Comparison of ENCODE assay signal across 28 cellular contexts in genomic region chrX:47047989-47048388, GRCh38. TPM values are rescaled to one million over a fixed set of nuclear protein-coding genes. Genes with fewer than 3 reads are reported as not detected.
DNase-seq lines count a peak whose midpoint lies in the region; ATAC-seq, FAIRE-seq and TF ChIP-seq lines count a peak whose summit lies in the region.
"Had no signal": no experiment of that assay in that cellular context is flagged by ENCODE, and none has a peak within 500 bp of the region (broad histone marks: within the 10 kb centered on the region; RNA-seq: fewer than 3 reads in every experiment).

No MANE protein-coding gene starts in this region.

- TF ChIP-seq EP300 in sigmoid colon (IDR thresholded peaks at IDR 0.05) = no peak

- POLR2A ChIA-PET in endothelial cell of umbilical vein (lab: Charles Lee) = no interaction called here

- no TSS peak for BruUV-seq in endothelial cell of umbilical vein (replicated peaks; lab: Mats Ljungman, UMichigan)

- peak; percentile 74 for FAIRE-seq in endothelial cell of umbilical vein (lab: Jason Lieb, UNC)
- FAIRE-seq: endometrium, urothelium cell line had no signal

- H3K9ac ChIP-seq in endothelial cell of umbilical vein (replicated peaks; ENCODE audit: extremely low read depth, insufficient read depth, low read length) = no peak overlapping the region
- H3K9ac ChIP-seq: BLaER1 had no signal

- TF ChIP-seq CTCF in endothelial cell of umbilical vein (IDR thresholded peaks at IDR 0.05; ENCODE audit: extremely low read depth in 1 of 2, insufficient read depth in 1 of 2, low read depth in 1 of 2, low read length in 2 of 2) (no peak), sigmoid colon (IDR thresholded peaks at IDR 0.05) (no peak)

- H3K9me1 ChIP-seq in endothelial cell of umbilical vein (replicated peaks; ENCODE audit: control insufficient read depth, extremely low read depth, insufficient read depth, low read length) = no peaks in the 10 kb centered on the region

- ATAC-seq in left lobe of liver (peak; percentile 67), GM21360 (IDR thresholded peaks at IDR 0.05; ENCODE audit: unreplicated experiment) (no peak)
- ATAC-seq: HCT116; left lung; naive thymus-derived CD4-positive, alpha-beta T cell; Right ventricle myocardium inferior had no signal

- H3K4me1 ChIP-seq in endothelial cell of umbilical vein (ENCODE audit: control insufficient read depth, extremely low read depth, insufficient read depth, low read length) = peaks cover 8% of the 10 kb centered on the region
- no peaks in the 10 kb centered on the region for H3K4me1 ChIP-seq in sigmoid colon
- H3K4me1 ChIP-seq: BLaER1, left lung had no signal

- H3K79me2 ChIP-seq in endothelial cell of umbilical vein (ENCODE audit: control insufficient read depth, insufficient read depth, low read length) = no peaks in the 10 kb centered on the region

- DNase-seq in AG20443 (ENCODE audit: low spot score) = peak; percentile 9
- DNase-seq in RPMI7951 (ENCODE audit: low read depth) = peak; percentile 2
- DNase-seq in endothelial cell of umbilical vein (ENCODE audit: low read depth, low spot score) = peak; percentile 61
- no peak for DNase-seq in left lobe of liver (ENCODE audit: low spot score)
- DNase-seq in sigmoid colon = no peak
- DNase-seq in stimulated activated CD8-positive, alpha-beta memory T cell treated with anti-CD3 and anti-CD28 coated beads, Interleukin-4, amount 100 ng/mL, for 48 hours = no peak
- no peak for DNase-seq in DMS153 treated with DMSO at 0.1 percent for 48 hours (lab: John Stamatoyannopoulos, UW; ENCODE audit: unreplicated experiment)
- DNase-seq: ACHN; activated B cell treated with CpG ODN at 0.5 μM for 24 hours; activated CD4-positive, alpha-beta T cell treated with anti-CD3 and anti-CD28 coated beads, Interleukin-2, amount 50 U/mL, for 4 hours; activated CD8-positive, alpha-beta memory T cell treated with anti-CD3 and anti-CD28 coated beads, Interleukin-2, amount 50 U/mL, for 48 hours; activated naive CD8-positive, alpha-beta T cell treated with anti-CD3 and anti-CD28 coated beads, Interleukin-2, amount 10 ng/mL, durations not matched to agents 7 days and 5 days; COR-L47; head of caudate nucleus; left lung; naive thymus-derived CD4-positive, alpha-beta T cell; retina; stimulated activated CD4-positive, alpha-beta T cell treated with anti-CD3 and anti-CD28 coated beads, Interleukin-4, amount 100 ng/mL, for 1 hour; stimulated activated naive CD4-positive, alpha-beta T cell; T-helper 9 cell had no signal

- H3K27me3 ChIP-seq in endothelial cell of umbilical vein (ENCODE audit: control insufficient read depth in 2 of 2, insufficient read depth in 2 of 2, low read length in 2 of 2) (no peaks in the 10 kb centered on the region), sigmoid colon (no peaks in the 10 kb centered on the region)
- H3K27me3 ChIP-seq: BLaER1, left lung had no signal

- H4K20me1 ChIP-seq in endothelial cell of umbilical vein (replicated peaks; ENCODE audit: control insufficient read depth, extremely low read depth, insufficient read depth, low read length) = no peaks in the 10 kb centered on the region
- H4K20me1 ChIP-seq: BLaER1 had no signal

- H3K27ac ChIP-seq in endothelial cell of umbilical vein (ENCODE audit: insufficient read depth, low read depth, low read length) (no peak overlapping the region), sigmoid colon (no peak overlapping the region)
- H3K27ac ChIP-seq: BLaER1, left lung had no signal

- 64 to 74% methylated on average over 5 of the region's 5 CpGs for WGBS in sigmoid colon, 2 donors

- no peak overlapping the region for H3K4me3 ChIP-seq in endothelial cell of umbilical vein (replicated peaks in 1 of 3; ENCODE audit: insufficient read depth in 1 of 3, low read depth in 1 of 3, low read length in 3 of 3)
- H3K4me3 ChIP-seq in sigmoid colon = no peak overlapping the region
- H3K4me3 ChIP-seq: BLaER1, left lung had no signal

- H3K4me2 ChIP-seq in endothelial cell of umbilical vein (ENCODE audit: insufficient read depth, low read length) = no peak overlapping the region
- H3K4me2 ChIP-seq: BLaER1 had no signal

- dilution Hi-C loops in endothelial cell of umbilical vein (cut with MboI; ENCODE audit: extremely low pct_ligation_motif_present, low sequenced_read_pairs) = no loop called here

- intact Hi-C loops in endothelial cell of umbilical vein (cut with micrococcal nuclease) (no loop called here), sigmoid colon (cut with DNase I) (no loop called here)

- H3K9me3 ChIP-seq in endothelial cell of umbilical vein (replicated peaks; ENCODE audit: control insufficient read depth, insufficient read depth, low read length) = no peaks in the 10 kb centered on the region
- no peaks in the 10 kb centered on the region for H3K9me3 ChIP-seq in sigmoid colon
- H3K9me3 ChIP-seq: left lung had no signal

- CTCF ChIA-PET in endothelial cell of umbilical vein (lab: Charles Lee) = interaction anchor here (0.9 to 2.2 kb wide), 3 partner anchors 17 to 46 kb away, joined by 3 to 5 read pairs (median 3); no protein-coding TSS in a partner anchor

- H2AFZ ChIP-seq in endothelial cell of umbilical vein (ENCODE audit: low read depth, low read length) = no peak overlapping the region

- no peak for TF ChIP-seq POLR2A in endothelial cell of umbilical vein (IDR thresholded peaks at IDR 0.05; ENCODE audit: low read depth, low read length)
- no peak for TF ChIP-seq POLR2A in sigmoid colon (IDR thresholded peaks at IDR 0.05)

- H3K36me3 ChIP-seq in endothelial cell of umbilical vein (ENCODE audit: control insufficient read depth in 2 of 2, extremely low read depth in 1 of 2, insufficient read depth in 2 of 2, low read length in 2 of 2) (no peaks in the 10 kb centered on the region), sigmoid colon (no peaks in the 10 kb centered on the region)
- H3K36me3 ChIP-seq: left lung had no signal

TF ChIP-seq in endothelial cell of umbilical vein, 7 proteins besides CTCF, POLR2A, EP300 and RAD21:
- TF ChIP-seq JUN (IDR thresholded peaks at IDR 0.05; ENCODE audit: borderline replicate concordance, insufficient read depth, insufficient read length, low read depth) = no peak
- TF ChIP-seq POLR2AphosphoS5 (IDR thresholded peaks at IDR 0.05; ENCODE audit: insufficient read depth, low read depth, low read length) = no peak
- no peak for TF ChIP-seq GATA2 (IDR thresholded peaks at IDR 0.05; ENCODE audit: insufficient read depth, insufficient read length, low read depth, low read length)
- no peak for TF ChIP-seq MAX (IDR thresholded peaks at IDR 0.05; ENCODE audit: insufficient read depth, insufficient read length)
- no peak for TF ChIP-seq MYC (IDR thresholded peaks at IDR 0.05; ENCODE audit: low read depth, low read length)
- TF ChIP-seq EZH2 (IDR thresholded peaks at IDR 0.05; ENCODE audit: borderline replicate concordance, low read depth, low read length, severe bottlenecking) = no peak
- no peak for TF ChIP-seq FOS (IDR thresholded peaks at IDR 0.05; ENCODE audit: borderline replicate concordance, insufficient read depth, low read length)
TF ChIP-seq in endothelial cell of umbilical vein: peak in this region for 0.

RNA-seq across cellular contexts. Expression of gene RGN, which starts 30.3 kb away (rescaled TPM):
- total RNA-seq in RPMI7951 (2014; rRNA removed; shearing (Covaris generic)) = 0.10 TPM in 1 of 2 replicates, not detected in the other
- total RNA-seq in endothelial cell of umbilical vein (0.73 and 1.4 TPM in 2 replicates), left lobe of liver (188 TPM), sigmoid colon (10 to 100 TPM in 2 of 4 donors, 1 to 10 TPM in 2; 5.3 to 12.2 (median 9.1) TPM)
- polyA plus RNA-seq in endothelial cell of umbilical vein (0.27 and 0.58 TPM in 2 replicates), sigmoid colon (under 1 TPM in 2 of 3 donors, not detected in 1; 0.42 to 0.60 TPM)
- polyA plus RNA-seq in endothelial cell of umbilical vein (2011; cell fraction: cytosol; rRNA removed) = 0.35 and 0.59 TPM in 2 replicates
- polyA plus RNA-seq in endothelial cell of umbilical vein (2011; cell fraction: nucleus; rRNA removed) = 0.41 and 0.45 TPM in 2 replicates
- 0.12 and 0.25 TPM in 2 replicates for polyA plus RNA-seq in endothelial cell of umbilical vein (2012)
- not detected in 2 replicates for polyA minus RNA-seq in endothelial cell of umbilical vein
- not detected for polyA minus RNA-seq in endothelial cell of umbilical vein (2011; cell fraction: cytosol; rRNA and poly(A)+ RNA removed)
- 0.38 and 1.4 TPM in 2 replicates for polyA minus RNA-seq in endothelial cell of umbilical vein (2011; cell fraction: nucleus; rRNA and poly(A)+ RNA removed)
- total RNA-seq: activated naive CD8-positive, alpha-beta T cell treated with anti-CD3 and anti-CD28 coated beads, Interleukin-2, amount 10 ng/mL, durations not matched to agents 7 days and 5 days; activated T-helper 2 cell treated with anti-CD3 and anti-CD28 coated beads, Interferon-gamma antibody, Interleukin-2, Interleukin-4, amounts not matched to agents 10 μg/mL and 5 μg/mL and 100 μg/mL, durations not matched to agents 14 hours and 24 hours and 36 hours; MCF 10A; naive thymus-derived CD4-positive, alpha-beta T cell had no signal
- polyA plus RNA-seq: naive thymus-derived CD4-positive, alpha-beta T cell had no signal

Comparison
In these comparisons a context has a peak if more than half of its experiments do, and no peak if none do; other contexts are left out.
1. DNase-seq: peak in AG20443 (single experiment), RPMI7951 (single experiment) and endothelial cell of umbilical vein (single experiment); none in left lobe of liver (single experiment), sigmoid colon (single experiment), stimulated activated CD8-positive, alpha-beta memory T cell treated with anti-CD3 and anti-CD28 coated beads, Interleukin-4, amount 100 ng/mL, for 48 hours (single experiment) and DMS153 treated with DMSO at 0.1 percent for 48 hours (single experiment).
2. RNA of gene RGN, which starts 30.3 kb away (total RNA-seq): 188 TPM in left lobe of liver (single experiment); 5.3 to 12.2 TPM in sigmoid colon, 0.73 to 1.4 TPM in endothelial cell of umbilical vein and 0.10 TPM in RPMI7951; every median in the first group is over 10 times any median in the second.